13 cellular contexts compared by ENCODE assay signal in the genomic region with DNA sequence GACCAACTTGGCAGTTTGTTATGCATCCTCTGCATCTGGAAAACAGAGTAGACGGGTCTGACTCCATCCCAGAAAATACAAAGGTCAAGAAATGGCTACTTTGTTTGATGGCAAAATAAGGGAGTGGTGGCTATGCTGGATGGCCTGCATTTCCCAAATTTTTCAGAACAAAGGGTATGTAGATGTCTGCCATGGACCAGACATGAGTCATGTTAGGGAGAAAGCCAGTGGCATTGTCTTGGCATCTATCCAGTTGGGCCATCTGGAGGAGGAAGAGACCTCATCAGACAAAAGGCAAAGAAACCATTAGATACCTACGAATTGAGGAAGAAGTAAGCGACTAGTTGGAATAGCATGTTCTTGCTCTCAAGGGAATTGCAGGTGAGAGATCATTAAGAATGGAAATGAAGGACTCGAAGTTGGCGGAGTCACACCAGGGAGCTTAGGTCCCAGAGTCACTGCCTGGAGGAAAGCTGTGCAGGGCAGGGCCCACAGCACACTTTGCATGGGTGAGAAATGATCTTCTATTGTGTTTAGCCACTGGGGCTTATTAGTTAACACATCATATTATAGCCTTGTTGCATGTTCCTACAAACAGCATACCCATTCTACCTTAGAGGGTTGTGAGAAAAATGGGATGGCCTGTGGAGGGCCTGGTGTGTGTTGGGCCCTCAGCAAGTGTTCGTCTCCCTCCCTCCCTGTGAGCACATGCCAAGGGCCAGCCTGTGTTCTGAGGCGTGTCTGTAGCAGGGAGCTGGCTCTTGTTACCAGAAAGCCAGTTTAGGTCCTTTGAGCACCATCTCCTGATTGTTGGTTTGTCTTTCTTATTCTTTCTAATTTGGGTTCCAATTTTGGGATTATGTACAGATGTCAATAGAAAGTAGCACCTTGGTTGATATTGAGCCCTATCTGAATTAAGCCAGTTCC.
DNase-seq lines count a peak whose midpoint lies in the region; ATAC-seq, FAIRE-seq and TF ChIP-seq lines count a peak whose summit lies in the region.
"Had no signal": no experiment of that assay in that cellular context is flagged by ENCODE, and none has a peak within 500 bp of the region (broad histone marks: within the 10 kb centered on the region; RNA-seq: fewer than 3 reads in every experiment).

No MANE protein-coding gene starts in this region.

- TF ChIP-seq RAD21 in A549 (conservative IDR thresholded peaks at IDR 0.05 in 1 of 2, IDR thresholded peaks at IDR 0.05 in 1 of 2), result no peak; a peak in 1 of 5 replicates

- ATAC-seq in A549, result peak; percentile 74 to 81; a peak in 5 of 6 replicates
- peak; percentile 85 for ATAC-seq in RWPE2 (ENCODE audit: low read depth)
- ATAC-seq in HG03521 (IDR thresholded peaks at IDR 0.05; ENCODE audit: unreplicated experiment), result no peak
- ATAC-seq in HG03460 (IDR thresholded peaks at IDR 0.05; ENCODE audit: unreplicated experiment), result no peak
- ATAC-seq: CD8-positive, alpha-beta T cell had no signal

- H3K27me3 ChIP-seq in GM23248 (replicated peaks; ENCODE audit: insufficient read depth), result no peaks in the 10 kb centered on the region
- H3K27me3 ChIP-seq in RWPE2 (ENCODE audit: insufficient read depth, poor library complexity, severe bottlenecking), result no peaks in the 10 kb centered on the region
- H3K27me3 ChIP-seq: ovary had no signal

- CTCF ChIA-PET in A549 (lab: Yijun Ruan, JAX), result interaction anchor here (1.4 to 1.6 kb wide), 2 partner anchors 262 to 641 kb away, joined by 3 to 4 read pairs; no protein-coding TSS in a partner anchor

- no peak for TF ChIP-seq POLR2A in A549 (IDR thresholded peaks at IDR 0.05; ENCODE audit: low read length)

- H3K36me3 ChIP-seq in GM23248 (ENCODE audit: low read depth) (no peaks in the 10 kb centered on the region), RWPE2 (ENCODE audit: low read depth) (no peaks in the 10 kb centered on the region)
- H3K36me3 ChIP-seq: ovary had no signal

- WGBS in A549 (ENCODE audit: missing lambda C conversion rate), result 55% methylated on average over 7 of the region's 7 CpGs
- WGBS in GM23248 (ENCODE audit: low coverage in 1 of 2, low lambda C conversion rate in 2 of 2, missing lambda C conversion rate in 2 of 2), 2 experiments, result 85% methylated on average over 7 of the region's 7 CpGs

- peak overlapping the region; percentile 60 for H3K4me2 ChIP-seq in A549
- H3K4me2 ChIP-seq in GM23248 (ENCODE audit: unreplicated experiment), result peak overlapping the region; percentile 4

- H3K9me3 ChIP-seq in A549, result peaks cover 14% of the 10 kb centered on the region; the same call in 2 of the 3 replicates
- H3K9me3 ChIP-seq in GM23248 (ENCODE audit: low read depth), result no peaks in the 10 kb centered on the region
- no peaks in the 10 kb centered on the region for H3K9me3 ChIP-seq in RWPE2 (ENCODE audit: severe bottlenecking)
- H3K9me3 ChIP-seq: ovary had no signal

- H3K9me2 ChIP-seq in GM23248 (ENCODE audit: insufficient read depth), result no peaks in the 10 kb centered on the region

- no peak overlapping the region for H3K9ac ChIP-seq in GM23248

- in situ Hi-C loops in GM23248 (cut with MboI), result no loop called here

- H3K4me3 ChIP-seq in A549 (no peak overlapping the region), GM23248 (no peak overlapping the region), RWPE2 (ENCODE audit: severe bottlenecking) (no peak overlapping the region), fibroblast of pulmonary artery (replicated peaks; ENCODE audit: low read depth, low read length) (no peak overlapping the region)
- H3K4me3 ChIP-seq: ovary had no signal

- TF ChIP-seq CTCF in A549 (IDR thresholded peaks at IDR 0.05) (no peak), RWPE2 (IDR thresholded peaks at IDR 0.05; ENCODE audit: poor library complexity, severe bottlenecking) (no peak), fibroblast of pulmonary artery (IDR thresholded peaks at IDR 0.05; ENCODE audit: low read length, missing control alignments) (no peak)

- peak; percentile 43 for FAIRE-seq in A549 (lab: Jason Lieb, UNC)

- H3K4me1 ChIP-seq in A549 (peaks cover 49% of the 10 kb centered on the region), GM23248 (ENCODE audit: insufficient read depth) (peaks cover 22% of the 10 kb centered on the region), RWPE2 (ENCODE audit: insufficient read depth, poor library complexity, severe bottlenecking) (peaks cover 13% of the 10 kb centered on the region)

- no peak overlapping the region for H2AFZ ChIP-seq in GM23248

- peak overlapping the region; percentile 80 to 81 for H3K27ac ChIP-seq in A549
- H3K27ac ChIP-seq in GM23248, result no peak overlapping the region
- H3K27ac ChIP-seq in RWPE2 (ENCODE audit: poor library complexity, severe bottlenecking), result peak overlapping the region; percentile 42
- H3K27ac ChIP-seq: ovary, VCaP had no signal

- H3K79me2 ChIP-seq in GM23248 (ENCODE audit: insufficient read depth), result no peaks in the 10 kb centered on the region

- DNase-seq in A549 (ENCODE audit: low read depth in 1 of 2, low spot score in 1 of 2) (peak; percentile 45 to 92), GM23248 (peak; percentile 60), RWPE2 (ENCODE audit: low spot score) (peak; percentile 78), fibroblast of pulmonary artery (ENCODE audit: low read depth) (peak; percentile 87), mucosa of gallbladder (ENCODE audit: low spot score) (no peak), Ammon's horn (ENCODE audit: low spot score) (no peak)
- DNase-seq: activated effector memory CD4-positive, alpha-beta T cell treated with Interleukin-2 at 50 U/mL for 16 hours; CD8-positive, alpha-beta T cell; NCI-H526; ovary had no signal

- H3F3A ChIP-seq in GM23248 (ENCODE audit: insufficient read depth), result peaks cover 14% of the 10 kb centered on the region

- 0 out of 5 replicates have a peak, but pooled peaks of 1 of the 2 experiments have one; percentile 15 for TF ChIP-seq EP300 in A549 (IDR thresholded peaks at IDR 0.05)

- H4K20me1 ChIP-seq in GM23248 (ENCODE audit: insufficient read depth), result no peaks in the 10 kb centered on the region

- POLR2A ChIA-PET in A549 (lab: Yijun Ruan, JAX), result no interaction called here

TF ChIP-seq in A549, 52 proteins besides CTCF, POLR2A, EP300 and RAD21:
- TF ChIP-seq, protein P1, sequence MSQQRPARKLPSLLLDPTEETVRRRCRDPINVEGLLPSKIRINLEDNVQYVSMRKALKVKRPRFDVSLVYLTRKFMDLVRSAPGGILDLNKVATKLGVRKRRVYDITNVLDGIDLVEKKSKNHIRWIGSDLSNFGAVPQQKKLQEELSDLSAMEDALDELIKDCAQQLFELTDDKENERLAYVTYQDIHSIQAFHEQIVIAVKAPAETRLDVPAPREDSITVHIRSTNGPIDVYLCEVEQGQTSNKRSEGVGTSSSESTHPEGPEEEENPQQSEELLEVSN (IDR thresholded peaks at IDR 0.05; ENCODE audit: borderline replicate concordance, low read depth), result no peak
- TF ChIP-seq FOSL2 (IDR thresholded peaks at IDR 0.05) (0 out of 2 replicates have a peak, but pooled peaks have one; percentile 34), FOSL2 (CRISPR knock-in tag; IDR thresholded peaks at IDR 0.05) (peak; percentile 78), HOXB13 (CRISPR knock-in tag; IDR thresholded peaks at IDR 0.05; ENCODE audit: low read depth) (no peak), JUNB (IDR thresholded peaks at IDR 0.05) (peak; percentile 55), GATA3 (IDR thresholded peaks at IDR 0.05; ENCODE audit: borderline replicate concordance) (peak; percentile 67; the same call in 1 of the 2 replicates), NPAS2 (CRISPR knock-in tag; IDR thresholded peaks at IDR 0.05; ENCODE audit: borderline replicate concordance) (peak; percentile 47; the same call in 1 of the 2 replicates), JUN (IDR thresholded peaks at IDR 0.05) (0 out of 5 replicates have a peak, but pooled peaks of 1 of the 2 experiments have one; percentile 34)
- TF ChIP-seq, protein P2, sequence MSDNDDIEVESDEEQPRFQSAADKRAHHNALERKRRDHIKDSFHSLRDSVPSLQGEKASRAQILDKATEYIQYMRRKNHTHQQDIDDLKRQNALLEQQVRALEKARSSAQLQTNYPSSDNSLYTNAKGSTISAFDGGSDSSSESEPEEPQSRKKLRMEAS (IDR thresholded peaks at IDR 0.05), result peak; percentile 61

Comparison
In these comparisons a context has a peak if more than half of its experiments do, and no peak if none do; other contexts are left out.
1. ATAC-seq: peak in A549 (2 of 2) and RWPE2 (single experiment); none in HG03521 (single experiment) and HG03460 (single experiment).
2. DNase-seq: peak in A549 (2 of 2), GM23248 (single experiment), RWPE2 (single experiment) and fibroblast of pulmonary artery (single experiment); none in mucosa of gallbladder (single experiment) and Ammon's horn (single experiment).